In the genomic region with DNA sequence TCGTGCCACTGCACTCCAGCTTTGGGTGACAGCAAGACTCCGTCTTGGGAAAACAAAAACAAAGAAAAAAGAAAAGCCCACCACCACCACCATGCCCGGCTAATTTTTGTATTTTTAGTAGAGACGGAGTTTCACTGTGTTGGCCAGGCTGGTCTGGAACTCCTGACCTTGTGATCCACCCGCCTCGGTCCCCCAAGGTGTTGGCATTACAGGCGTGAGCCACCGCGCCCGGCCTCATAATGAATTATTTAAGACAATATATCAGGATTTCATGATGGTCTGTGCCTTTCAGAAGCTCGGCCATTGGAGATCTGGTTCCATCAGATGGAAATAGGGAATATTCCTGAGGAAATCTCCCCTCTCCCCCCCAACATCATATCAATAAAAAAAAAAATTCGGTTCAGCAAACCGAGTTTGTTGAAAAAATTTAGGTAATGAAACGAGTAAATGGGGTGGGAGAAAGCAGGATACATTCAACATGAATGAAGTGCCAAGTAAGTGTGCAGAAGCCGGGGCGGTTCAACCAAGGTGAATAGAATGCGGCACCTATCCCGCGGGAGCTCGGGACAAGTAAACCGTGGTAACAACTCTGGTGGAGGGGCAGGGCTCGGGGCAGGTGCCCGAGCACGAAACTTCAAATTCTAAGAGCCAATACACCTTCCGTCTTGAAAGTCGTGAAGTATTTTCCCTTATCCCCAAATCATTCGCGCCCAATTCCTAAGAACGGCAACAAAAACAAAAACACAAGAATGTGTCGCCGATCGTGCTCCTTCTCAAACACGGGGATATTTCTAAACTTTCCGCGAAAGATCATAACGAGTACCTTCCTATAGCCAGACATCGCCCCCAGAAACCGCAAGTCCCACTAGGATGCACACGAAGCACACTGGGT, we compare ENCODE assay signal across 8 cellular contexts. TPM values are rescaled to one million over a fixed set of nuclear protein-coding genes. Genes with fewer than 3 reads are reported as not detected.
DNase-seq lines count a peak whose midpoint lies in the region; ATAC-seq and TF ChIP-seq lines count a peak whose summit lies in the region.

No MANE protein-coding gene starts in this region.

- no peak for TF ChIP-seq POLR2A in sigmoid colon (IDR thresholded peaks at IDR 0.05)

- H3K4me1 Mint-ChIP-seq in WTC11 = peaks cover 8% of the 10 kb centered on the region

- H3K27ac ChIP-seq in sigmoid colon = peak overlapping the region; percentile 55 to 92 (median 77)

- H3K4me3 ChIP-seq in sigmoid colon = peak overlapping the region; percentile 49 to 85 (median 78)

- intact Hi-C loops in sigmoid colon (cut with DNase I) = loop anchor here (1.0 to 10.0 kb wide), 2 partner anchors 66 to 1111 kb away; a partner anchor contains a TSS

- TF ChIP-seq EP300 in sigmoid colon (IDR thresholded peaks at IDR 0.05) = no peak

- peak overlapping the region; percentile 96 for H3K4me3 Mint-ChIP-seq in WTC11

- 16 to 18% methylated on average over 39 of the region's 39 CpGs for WGBS in sigmoid colon, 2 donors

- TF ChIP-seq CTCF in WTC11 (IDR thresholded peaks at IDR 0.05) (no peak), sigmoid colon (IDR thresholded peaks at IDR 0.05) (no peak)

- no peaks in the 10 kb centered on the region for H3K36me3 ChIP-seq in sigmoid colon

- no peaks in the 10 kb centered on the region for H3K27me3 Mint-ChIP-seq in WTC11 (ENCODE audit: low read depth)

- H3K36me3 Mint-ChIP-seq in WTC11 = peaks cover 8% of the 10 kb centered on the region; the same call in 1 of the 2 replicates

- DNase-seq in NCI-H82 (lab: John Stamatoyannopoulos, UW) (peak; percentile 45), NCI-H82 treated with DMSO at 0.1 percent for 48 hours (lab: John Stamatoyannopoulos, UW; ENCODE audit: unreplicated experiment) (no peak), WTC11 (ENCODE audit: low spot score) (no peak), glomerular visceral epithelial cell (ENCODE audit: extremely low spot score) (peak; percentile 4), sigmoid colon (peak; percentile 69), NCI-H2029 treated with DMSO at 0.1 percent for 48 hours (lab: John Stamatoyannopoulos, UW) (no peak), NCI-H2081 treated with DMSO at 0.1 percent for 48 hours (lab: John Stamatoyannopoulos, UW) (no peak), COR-L47 (lab: John Stamatoyannopoulos, UW) (no peak)

- H3K9me3 ChIP-seq in sigmoid colon = no peaks in the 10 kb centered on the region

- peaks cover 0 to 21% (median 7%) of the 10 kb centered on the region in 4 donors for H3K4me1 ChIP-seq in sigmoid colon

- H3K27me3 ChIP-seq in sigmoid colon = peaks cover 0 to 3% (median 0%) of the 10 kb centered on the region in 3 donors

- POLR2A ChIA-PET in WTC11 (lab: Charles Lee) = interaction anchor here (1.0 kb wide), 1 partner anchor 66 kb away, joined by 4 read pairs; a partner anchor contains a TSS

- H3K9me3 Mint-ChIP-seq in WTC11 = no peaks in the 10 kb centered on the region

- peak overlapping the region; percentile 97 for H3K27ac Mint-ChIP-seq in WTC11

- no peak for ATAC-seq in WTC11

- CTCF ChIA-PET in WTC11 (lab: Charles Lee) = no interaction called here

TF ChIP-seq in WTC11, 78 proteins besides CTCF, POLR2A, EP300 and RAD21 (continues in another document):
- no peak for TF ChIP-seq FOXJ3 (CRISPR knock-in tag; IDR thresholded peaks at IDR 0.05; ENCODE audit: borderline replicate concordance)
- no peak for TF ChIP-seq CREM (CRISPR knock-in tag; IDR thresholded peaks at IDR 0.05)
- TF ChIP-seq NR1H2 (CRISPR knock-in tag; IDR thresholded peaks at IDR 0.05) = no peak
- TF ChIP-seq JAZF1 (CRISPR knock-in tag; IDR thresholded peaks at IDR 0.05) = no peak
- TF ChIP-seq, protein P1, sequence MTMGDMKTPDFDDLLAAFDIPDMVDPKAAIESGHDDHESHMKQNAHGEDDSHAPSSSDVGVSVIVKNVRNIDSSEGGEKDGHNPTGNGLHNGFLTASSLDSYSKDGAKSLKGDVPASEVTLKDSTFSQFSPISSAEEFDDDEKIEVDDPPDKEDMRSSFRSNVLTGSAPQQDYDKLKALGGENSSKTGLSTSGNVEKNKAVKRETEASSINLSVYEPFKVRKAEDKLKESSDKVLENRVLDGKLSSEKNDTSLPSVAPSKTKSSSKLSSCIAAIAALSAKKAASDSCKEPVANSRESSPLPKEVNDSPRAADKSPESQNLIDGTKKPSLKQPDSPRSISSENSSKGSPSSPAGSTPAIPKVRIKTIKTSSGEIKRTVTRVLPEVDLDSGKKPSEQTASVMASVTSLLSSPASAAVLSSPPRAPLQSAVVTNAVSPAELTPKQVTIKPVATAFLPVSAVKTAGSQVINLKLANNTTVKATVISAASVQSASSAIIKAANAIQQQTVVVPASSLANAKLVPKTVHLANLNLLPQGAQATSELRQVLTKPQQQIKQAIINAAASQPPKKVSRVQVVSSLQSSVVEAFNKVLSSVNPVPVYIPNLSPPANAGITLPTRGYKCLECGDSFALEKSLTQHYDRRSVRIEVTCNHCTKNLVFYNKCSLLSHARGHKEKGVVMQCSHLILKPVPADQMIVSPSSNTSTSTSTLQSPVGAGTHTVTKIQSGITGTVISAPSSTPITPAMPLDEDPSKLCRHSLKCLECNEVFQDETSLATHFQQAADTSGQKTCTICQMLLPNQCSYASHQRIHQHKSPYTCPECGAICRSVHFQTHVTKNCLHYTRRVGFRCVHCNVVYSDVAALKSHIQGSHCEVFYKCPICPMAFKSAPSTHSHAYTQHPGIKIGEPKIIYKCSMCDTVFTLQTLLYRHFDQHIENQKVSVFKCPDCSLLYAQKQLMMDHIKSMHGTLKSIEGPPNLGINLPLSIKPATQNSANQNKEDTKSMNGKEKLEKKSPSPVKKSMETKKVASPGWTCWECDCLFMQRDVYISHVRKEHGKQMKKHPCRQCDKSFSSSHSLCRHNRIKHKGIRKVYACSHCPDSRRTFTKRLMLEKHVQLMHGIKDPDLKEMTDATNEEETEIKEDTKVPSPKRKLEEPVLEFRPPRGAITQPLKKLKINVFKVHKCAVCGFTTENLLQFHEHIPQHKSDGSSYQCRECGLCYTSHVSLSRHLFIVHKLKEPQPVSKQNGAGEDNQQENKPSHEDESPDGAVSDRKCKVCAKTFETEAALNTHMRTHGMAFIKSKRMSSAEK (CRISPR knock-in tag; IDR thresholded peaks at IDR 0.05; ENCODE audit: borderline replicate concordance) = no peak
- TF ChIP-seq RELA (CRISPR knock-in tag; IDR thresholded peaks at IDR 0.05; ENCODE audit: borderline replicate concordance) = no peak
- no peak for TF ChIP-seq MXD4 (CRISPR knock-in tag; IDR thresholded peaks at IDR 0.05; ENCODE audit: borderline replicate concordance)
- no peak for TF ChIP-seq FOXP1 (CRISPR knock-in tag; IDR thresholded peaks at IDR 0.05; ENCODE audit: borderline replicate concordance)
- TF ChIP-seq TEAD1 (CRISPR knock-in tag; IDR thresholded peaks at IDR 0.05) = no peak
- TF ChIP-seq, protein P2, sequence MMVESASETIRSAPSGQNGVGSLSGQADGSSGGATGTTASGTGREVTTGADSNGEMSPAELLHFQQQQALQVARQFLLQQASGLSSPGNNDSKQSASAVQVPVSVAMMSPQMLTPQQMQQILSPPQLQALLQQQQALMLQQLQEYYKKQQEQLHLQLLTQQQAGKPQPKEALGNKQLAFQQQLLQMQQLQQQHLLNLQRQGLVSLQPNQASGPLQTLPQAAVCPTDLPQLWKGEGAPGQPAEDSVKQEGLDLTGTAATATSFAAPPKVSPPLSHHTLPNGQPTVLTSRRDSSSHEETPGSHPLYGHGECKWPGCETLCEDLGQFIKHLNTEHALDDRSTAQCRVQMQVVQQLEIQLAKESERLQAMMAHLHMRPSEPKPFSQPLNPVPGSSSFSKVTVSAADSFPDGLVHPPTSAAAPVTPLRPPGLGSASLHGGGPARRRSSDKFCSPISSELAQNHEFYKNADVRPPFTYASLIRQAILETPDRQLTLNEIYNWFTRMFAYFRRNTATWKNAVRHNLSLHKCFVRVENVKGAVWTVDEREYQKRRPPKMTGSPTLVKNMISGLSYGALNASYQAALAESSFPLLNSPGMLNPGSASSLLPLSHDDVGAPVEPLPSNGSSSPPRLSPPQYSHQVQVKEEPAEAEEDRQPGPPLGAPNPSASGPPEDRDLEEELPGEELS (CRISPR knock-in tag; IDR thresholded peaks at IDR 0.05) = no peak
- TF ChIP-seq ZNF232 (CRISPR knock-in tag; IDR thresholded peaks at IDR 0.05) = no peak
- no peak for TF ChIP-seq ZNF396 (CRISPR knock-in tag; IDR thresholded peaks at IDR 0.05; ENCODE audit: borderline replicate concordance)
- no peak for TF ChIP-seq ZNF423 (CRISPR knock-in tag; IDR thresholded peaks at IDR 0.05)
- TF ChIP-seq, protein P3, sequence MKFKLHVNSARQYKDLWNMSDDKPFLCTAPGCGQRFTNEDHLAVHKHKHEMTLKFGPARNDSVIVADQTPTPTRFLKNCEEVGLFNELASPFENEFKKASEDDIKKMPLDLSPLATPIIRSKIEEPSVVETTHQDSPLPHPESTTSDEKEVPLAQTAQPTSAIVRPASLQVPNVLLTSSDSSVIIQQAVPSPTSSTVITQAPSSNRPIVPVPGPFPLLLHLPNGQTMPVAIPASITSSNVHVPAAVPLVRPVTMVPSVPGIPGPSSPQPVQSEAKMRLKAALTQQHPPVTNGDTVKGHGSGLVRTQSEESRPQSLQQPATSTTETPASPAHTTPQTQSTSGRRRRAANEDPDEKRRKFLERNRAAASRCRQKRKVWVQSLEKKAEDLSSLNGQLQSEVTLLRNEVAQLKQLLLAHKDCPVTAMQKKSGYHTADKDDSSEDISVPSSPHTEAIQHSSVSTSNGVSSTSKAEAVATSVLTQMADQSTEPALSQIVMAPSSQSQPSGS (CRISPR knock-in tag; IDR thresholded peaks at IDR 0.05; ENCODE audit: borderline replicate concordance, low read depth) = no peak
- TF ChIP-seq GABPB1 (CRISPR knock-in tag; IDR thresholded peaks at IDR 0.05) = no peak
- TF ChIP-seq, protein P4, sequence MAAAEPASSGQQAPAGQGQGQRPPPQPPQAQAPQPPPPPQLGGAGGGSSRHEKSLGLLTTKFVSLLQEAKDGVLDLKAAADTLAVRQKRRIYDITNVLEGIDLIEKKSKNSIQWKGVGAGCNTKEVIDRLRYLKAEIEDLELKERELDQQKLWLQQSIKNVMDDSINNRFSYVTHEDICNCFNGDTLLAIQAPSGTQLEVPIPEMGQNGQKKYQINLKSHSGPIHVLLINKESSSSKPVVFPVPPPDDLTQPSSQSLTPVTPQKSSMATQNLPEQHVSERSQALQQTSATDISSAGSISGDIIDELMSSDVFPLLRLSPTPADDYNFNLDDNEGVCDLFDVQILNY (CRISPR knock-in tag; IDR thresholded peaks at IDR 0.05) = no peak

RNA-seq across cellular contexts. Expression of a gene that starts 0.8 kb away (rescaled TPM):
- total RNA-seq in WTC11 (2021) (30.0 to 31.6 TPM (median 31.1 TPM) in 3 replicates), sigmoid colon (10 to 100 TPM; 11.5 to 20.1 (median 13.2) TPM)
- polyA plus RNA-seq in sigmoid colon = 1 to 10 TPM; 3.9 to 7.4 (median 5.4) TPM

Comparison
In these comparisons a context has a peak if more than half of its experiments do, and no peak if none do; other contexts are left out.
1. DNase-seq: peak in NCI-H82 (single experiment), glomerular visceral epithelial cell (single experiment) and sigmoid colon (single experiment); none in NCI-H82 treated with DMSO at 0.1 percent for 48 hours (single experiment), WTC11 (single experiment), NCI-H2029 treated with DMSO at 0.1 percent for 48 hours (single experiment), NCI-H2081 treated with DMSO at 0.1 percent for 48 hours (single experiment) and COR-L47 (single experiment).